ENCODE assay signal across 8 cellular contexts in genomic region chr5:141373673-141374317, GRCh38. TPM values are rescaled to one million over a fixed set of nuclear protein-coding genes. Genes with fewer than 3 reads are reported as not detected.
DNase-seq lines count a peak whose midpoint lies in the region; ATAC-seq and TF ChIP-seq lines count a peak whose summit lies in the region.
"Had no signal": no experiment of that assay in that cellular context is flagged by ENCODE, and none has a peak within 500 bp of the region (broad histone marks: within the 10 kb centered on the region; RNA-seq: fewer than 3 reads in every experiment).

PCDHGA6 (plus strand) TSS chr5:141373891; CDS start chr5:141374084, 193 bp downstream.

- peaks cover 56% of the 10 kb centered on the region for H3K27me3 Mint-ChIP-seq in activated CD4-positive, alpha-beta T cell treated with anti-CD3 and anti-CD28 coated beads for 36 hours

- H3K27ac Mint-ChIP-seq in activated CD4-positive, alpha-beta T cell treated with anti-CD3 and anti-CD28 coated beads for 36 hours, result no peak within 1 kb of the TSS

- H3K4me1 Mint-ChIP-seq in activated CD4-positive, alpha-beta T cell treated with anti-CD3 and anti-CD28 coated beads for 36 hours, result peaks cover 3% of the 10 kb centered on the region

- DNase-seq in GM12865 (ENCODE audit: low read depth), result no peak
- DNase-seq in RWPE1 (ENCODE audit: low spot score), result no peak
- peak; percentile 43 for DNase-seq in fibroblast of villous mesenchyme (ENCODE audit: low read depth)
- DNase-seq in hepatic stellate cell (ENCODE audit: low spot score), result no peak
- DNase-seq in activated CD4-positive, alpha-beta T cell treated with anti-CD3 and anti-CD28 coated beads for 36 hours, result no peak
- DNase-seq: kidney glomerular epithelial cell had no signal

- peaks cover 39% of the 10 kb centered on the region for H3K9me3 Mint-ChIP-seq in activated CD4-positive, alpha-beta T cell treated with anti-CD3 and anti-CD28 coated beads for 36 hours (ENCODE audit: low read depth)

- no peak within 1 kb of the TSS for H3K4me3 Mint-ChIP-seq in activated CD4-positive, alpha-beta T cell treated with anti-CD3 and anti-CD28 coated beads for 36 hours

- no peak within 1 kb of the TSS for H3K27ac ChIP-seq in RWPE1

- POLR2A ChIA-PET in RWPE1 (lab: Yijun Ruan, JAX; ENCODE audit: low non-redundant PET), result no interaction called here
- POLR2A ChIA-PET in activated CD4-positive, alpha-beta T cell treated with anti-CD3 and anti-CD28 coated beads for 36 hours (lab: Charles Lee), result interaction anchor here (0.6 kb wide), 1 partner anchor 47 kb away, joined by 4 read pairs; the partner anchor contains the start of gene PCDHGA11

- no peak within 1 kb of the TSS for H3K9ac ChIP-seq in skeletal muscle satellite cell (ENCODE audit: low read depth, low read length)

- H3K4me2 ChIP-seq in skeletal muscle satellite cell (ENCODE audit: low read length), result peak within 1 kb of the TSS; percentile 74

- H3K36me3 ChIP-seq in skeletal muscle satellite cell (ENCODE audit: insufficient read depth, low read length), result peaks cover 3% of the 10 kb centered on the region

- peaks cover 26% of the 10 kb centered on the region for H3K36me3 Mint-ChIP-seq in activated CD4-positive, alpha-beta T cell treated with anti-CD3 and anti-CD28 coated beads for 36 hours (ENCODE audit: low read depth)

- CTCF ChIA-PET in RWPE1 (lab: Yijun Ruan, JAX), result interaction anchor here (0.6 to 0.9 kb wide), 7 partner anchors 9 to 568 kb away, joined by 3 to 4 read pairs (median 4); partner anchors contain the start of gene PCDHGA5
- CTCF ChIA-PET in activated CD4-positive, alpha-beta T cell treated with anti-CD3 and anti-CD28 coated beads for 36 hours (lab: Charles Lee), result interaction anchor here (0.9 to 2.0 kb wide), 4 partner anchors 10 to 183 kb away, joined by 3 to 10 read pairs (median 5); partner anchors contain the start of genes PCDHGA10 and PCDHGA5

- intact Hi-C loops in activated CD4-positive, alpha-beta T cell treated with anti-CD3 and anti-CD28 coated beads for 36 hours (cut with DNase I, micrococcal nuclease), result loop anchor here (5.0 kb wide), 2 partner anchors 34 to 581 kb away; partner anchors contain the start of genes PCDHGB6 (in 2 of the 2) and PCDHA2 (in 1 of the 2)

- no peak for ATAC-seq in HG02870 (IDR thresholded peaks at IDR 0.05; ENCODE audit: unreplicated experiment)
- no peak for ATAC-seq in activated CD4-positive, alpha-beta T cell treated with anti-CD3 and anti-CD28 coated beads for 36 hours

- peaks cover 38% of the 10 kb centered on the region for H3K9me3 ChIP-seq in skeletal muscle satellite cell (replicated peaks; ENCODE audit: low read length)

- H3K4me3 ChIP-seq in GM12865 (ENCODE audit: low read depth, low read length) (no peak within 1 kb of the TSS), fibroblast of villous mesenchyme (ENCODE audit: low read depth, low read length) (peak within 1 kb of the TSS; percentile 44), skeletal muscle satellite cell (ENCODE audit: low read length) (peak within 1 kb of the TSS; percentile 64)

- peak; percentile 28 for TF ChIP-seq CTCF in GM12865 (IDR thresholded peaks at IDR 0.05; ENCODE audit: insufficient read depth, low read depth, low read length, missing control alignments)
- 0 out of 2 replicates have a peak, but pooled peaks have one; percentile 12 for TF ChIP-seq CTCF in RWPE1 (conservative IDR thresholded peaks at IDR 0.05; ENCODE audit: low read depth)
- TF ChIP-seq CTCF in fibroblast of villous mesenchyme (IDR thresholded peaks at IDR 0.05; ENCODE audit: insufficient read depth, low read depth, low read length), result peak; percentile 65

- no peaks in the 10 kb centered on the region for H3K27me3 ChIP-seq in skeletal muscle satellite cell (ENCODE audit: control insufficient read depth, insufficient read depth, low read length)

- no peaks in the 10 kb centered on the region for H3K4me1 ChIP-seq in skeletal muscle satellite cell (ENCODE audit: control insufficient read depth, insufficient read depth, low read length)

RNA-seq across cellular contexts. Expression of gene PCDHGA6, which starts in this region (rescaled TPM):
- total RNA-seq in fibroblast of villous mesenchyme, result 4.7 and 4.8 TPM in 2 replicates
- 2.0 TPM in 2 replicates for total RNA-seq in skeletal muscle satellite cell (2012; rRNA removed)
- under 1 TPM; 0.05 to 0.14 TPM for total RNA-seq in activated CD4-positive, alpha-beta T cell treated with anti-CD3 and anti-CD28 coated beads for 36 hours

Comparison
In these comparisons a context has a peak if more than half of its experiments do, and no peak if none do; other contexts are left out.
1. CTCF ChIP-seq: peak in every context shown above with its lines; median percentile 65 in fibroblast of villous mesenchyme; 28 in GM12865; 12 in RWPE1.